Comparison of ENCODE assay signal across 10 cellular contexts in genomic region chr14:101813833-101814232, GRCh38. TPM values are rescaled to one million over a fixed set of nuclear protein-coding genes. Genes with fewer than 3 reads are reported as not detected.
DNase-seq lines count a peak whose midpoint lies in the region; ATAC-seq and TF ChIP-seq lines count a peak whose summit lies in the region.
"Had no signal": no experiment of that assay in that cellular context is flagged by ENCODE, and none has a peak within 500 bp of the region (broad histone marks: within the 10 kb centered on the region; RNA-seq: fewer than 3 reads in every experiment).

No MANE protein-coding gene starts in this region.

- CTCF ChIA-PET in activated CD4-positive, alpha-beta T cell treated with anti-CD3 and anti-CD28 coated beads for 36 hours (lab: Charles Lee): interaction anchor here (0.7 to 7.8 kb wide), 6 partner anchors 11 to 142 kb away, joined by 3 to 64 read pairs (median 6); no protein-coding TSS in a partner anchor

- H3K27me3 ChIP-seq in Peyer's patch (no peaks in the 10 kb centered on the region), esophagus muscularis mucosa (no peaks in the 10 kb centered on the region), spleen (replicated peaks in 1 of 7) (no peaks in the 10 kb centered on the region)

- no peak overlapping the region for H3K4me3 ChIP-seq in Peyer's patch
- H3K4me3 ChIP-seq in esophagus muscularis mucosa: no peak overlapping the region
- peak overlapping the region in 1 of 8 donors; percentile 80 for H3K4me3 ChIP-seq in spleen

- TF ChIP-seq CTCF in Peyer's patch (IDR thresholded peaks at IDR 0.05): no peak
- no peak for TF ChIP-seq CTCF in esophagus muscularis mucosa (IDR thresholded peaks at IDR 0.05)
- TF ChIP-seq CTCF in spleen (IDR thresholded peaks at IDR 0.05 in 8 of 11, conservative IDR thresholded peaks at IDR 0.05 in 3 of 11): no peak

- H3K27me3 Mint-ChIP-seq in activated CD4-positive, alpha-beta T cell treated with anti-CD3 and anti-CD28 coated beads for 36 hours: no peaks in the 10 kb centered on the region

- no peak for DNase-seq in activated CD4-positive, alpha-beta T cell treated with anti-CD3 and anti-CD28 coated beads for 36 hours
- DNase-seq in activated CD4-positive, alpha-beta T cell treated with anti-CD3 and anti-CD28 coated beads for 1 hour: no peak
- DNase-seq in Peyer's patch (no peak), esophagus muscularis mucosa (ENCODE audit: extremely low spot score) (no peak), spleen (no peak), NCI-H226 (no peak), HK-2 (ENCODE audit: unreplicated experiment) (no peak)
- no peak for DNase-seq in effector CD8-positive, alpha-beta T cell (lab: John Stamatoyannopoulos, UW)
- DNase-seq: activated CD4-positive, alpha-beta T cell treated with anti-CD3 and anti-CD28 coated beads for 48 hours; NCI-H82 had no signal

- H3K27ac Mint-ChIP-seq in activated CD4-positive, alpha-beta T cell treated with anti-CD3 and anti-CD28 coated beads for 36 hours: peak overlapping the region; percentile 95

- TF ChIP-seq EP300 in esophagus muscularis mucosa (IDR thresholded peaks at IDR 0.05): no peak

- peak overlapping the region; percentile 97 for H3K4me3 Mint-ChIP-seq in activated CD4-positive, alpha-beta T cell treated with anti-CD3 and anti-CD28 coated beads for 36 hours

- POLR2A ChIA-PET in activated CD4-positive, alpha-beta T cell treated with anti-CD3 and anti-CD28 coated beads for 36 hours (lab: Charles Lee): interaction anchor here (0.6 to 8.3 kb wide), 6 partner anchors 11 to 271 kb away, joined by 3 to 182 read pairs (median 10); no protein-coding TSS in a partner anchor

- peaks cover 77% of the 10 kb centered on the region for H3K4me1 Mint-ChIP-seq in activated CD4-positive, alpha-beta T cell treated with anti-CD3 and anti-CD28 coated beads for 36 hours

- TF ChIP-seq POLR2A in Peyer's patch (IDR thresholded peaks at IDR 0.05) (no peak), esophagus muscularis mucosa (IDR thresholded peaks at IDR 0.05; ENCODE audit: low read depth) (no peak), spleen (IDR thresholded peaks at IDR 0.05) (no peak)

- no peak for ATAC-seq in activated CD4-positive, alpha-beta T cell treated with anti-CD3 and anti-CD28 coated beads for 36 hours

- H3K9me3 ChIP-seq in Peyer's patch (no peaks in the 10 kb centered on the region), esophagus muscularis mucosa (no peaks in the 10 kb centered on the region), spleen (no peaks in the 10 kb centered on the region)

- peaks cover 55% of the 10 kb centered on the region for H3K36me3 Mint-ChIP-seq in activated CD4-positive, alpha-beta T cell treated with anti-CD3 and anti-CD28 coated beads for 36 hours (ENCODE audit: low read depth)

- H3K4me1 ChIP-seq in Peyer's patch: peaks cover 0 to 22% (median 17%) of the 10 kb centered on the region in 4 donors
- H3K4me1 ChIP-seq in esophagus muscularis mucosa: peaks cover 62 to 74% (median 72%) of the 10 kb centered on the region in 4 donors
- peaks cover 46 to 91% (median 81%) of the 10 kb centered on the region in 6 donors for H3K4me1 ChIP-seq in spleen

- H3K36me3 ChIP-seq in Peyer's patch (no peaks in the 10 kb centered on the region), esophagus muscularis mucosa (peaks cover 0 to 4% (median 0%) of the 10 kb centered on the region in 4 donors), spleen (peaks cover 0 to 42% (median 5%) of the 10 kb centered on the region in 6 donors)

- H3K9me3 Mint-ChIP-seq in activated CD4-positive, alpha-beta T cell treated with anti-CD3 and anti-CD28 coated beads for 36 hours (ENCODE audit: low read depth): no peaks in the 10 kb centered on the region

- WGBS in esophagus muscularis mucosa: 94% methylated on average over 1 of the region's 1 CpG
- 70 to 87% (median 74%) methylated on average over 1 of the region's 1 CpG for WGBS in spleen, 5 donors

- intact Hi-C loops in activated CD4-positive, alpha-beta T cell treated with anti-CD3 and anti-CD28 coated beads for 36 hours (cut with DNase I, micrococcal nuclease): loop anchor here (5.0 kb wide), 2 partner anchors 133 to 993 kb away; no protein-coding TSS in a partner anchor
- intact Hi-C loops in esophagus muscularis mucosa (cut with DNase I): loop anchor here (5.0 kb wide), 1 partner anchor 47 kb away; no protein-coding TSS in a partner anchor
- intact Hi-C loops in spleen (cut with DNase I; ENCODE audit: low total_unique reads): no loop called here

- peak overlapping the region; percentile 76 to 98 (median 94) for H3K27ac ChIP-seq in Peyer's patch
- H3K27ac ChIP-seq in esophagus muscularis mucosa (replicated peaks in 1 of 4): peak overlapping the region; percentile 63 to 99 (median 80)
- peak overlapping the region; percentile 37 to 100 (median 98) for H3K27ac ChIP-seq in spleen

RNA-seq across cellular contexts. Expression of gene PPP2R5C, which starts 52.3 kb away (rescaled TPM):
- total RNA-seq in activated CD4-positive, alpha-beta T cell treated with anti-CD3 and anti-CD28 coated beads for 36 hours: 100 to 1,000 TPM; 232 to 281 TPM
- 100 to 1,000 TPM in 1 of 4 donors, 10 to 100 TPM in 3; 87.6 to 137 (median 91.9) TPM for total RNA-seq in Peyer's patch
- total RNA-seq in esophagus muscularis mucosa: 100 to 1,000 TPM; 103 to 142 (median 131) TPM
- 100 to 1,000 TPM; 193 to 322 (median 219) TPM for total RNA-seq in spleen
- 10 to 100 TPM; 80.8 to 95.3 (median 84.4) TPM for polyA plus RNA-seq in spleen
